In the genomic region with DNA sequence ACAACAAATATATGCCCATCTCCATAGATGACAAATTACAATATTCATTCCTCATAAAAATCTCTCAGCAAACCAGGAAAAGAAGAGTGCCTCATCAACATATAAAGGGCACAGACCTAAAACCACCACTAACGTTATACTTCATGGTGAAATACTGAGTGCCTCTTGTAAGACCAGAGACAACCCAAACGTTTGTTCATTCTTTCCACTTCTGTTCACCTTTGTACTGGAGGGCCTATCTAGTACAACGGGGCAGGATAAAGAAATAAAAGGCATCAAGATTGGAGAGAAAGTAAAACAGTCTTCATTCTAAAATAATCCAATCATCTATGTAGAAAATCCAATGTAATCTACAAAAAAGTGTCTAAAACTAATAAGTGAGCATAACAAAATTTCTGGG, we compare ENCODE assay signal across 12 cellular contexts.
A peak's percentile ranks its signal among the peaks of the same experiment; 100 is the strongest.
DNase-seq lines count a peak whose midpoint lies in the region; ATAC-seq and TF ChIP-seq lines count a peak whose summit lies in the region.
"Had no signal": no experiment of that assay in that cellular context is flagged by ENCODE, and none has a peak within 500 bp of the region (broad histone marks: within the 10 kb centered on the region; RNA-seq: fewer than 3 reads in every experiment).

No MANE protein-coding gene starts in this region.

- H3K4me3 Mint-ChIP-seq in activated naive CD8-positive, alpha-beta T cell treated with anti-CD3 and anti-CD28 coated beads, Interleukin-2, amount 50 U/mL, for 24 hours, result no peak overlapping the region
- H3K4me3 Mint-ChIP-seq in nephron progenitor cell, result no peak overlapping the region

- H3K4me1 Mint-ChIP-seq in activated naive CD8-positive, alpha-beta T cell treated with anti-CD3 and anti-CD28 coated beads, Interleukin-2, amount 50 U/mL, for 24 hours, result peaks cover 32% of the 10 kb centered on the region
- H3K4me1 Mint-ChIP-seq in nephron progenitor cell, result peaks cover 12% of the 10 kb centered on the region

- H3K36me3 Mint-ChIP-seq in activated naive CD8-positive, alpha-beta T cell treated with anti-CD3 and anti-CD28 coated beads, Interleukin-2, amount 50 U/mL, for 24 hours (ENCODE audit: low read depth), result peaks cover 68% of the 10 kb centered on the region
- peaks cover 95% of the 10 kb centered on the region for H3K36me3 Mint-ChIP-seq in nephron progenitor cell (ENCODE audit: low read depth)

- no peaks in the 10 kb centered on the region for H3K27me3 Mint-ChIP-seq in activated naive CD8-positive, alpha-beta T cell treated with anti-CD3 and anti-CD28 coated beads, Interleukin-2, amount 50 U/mL, for 24 hours
- H3K27me3 Mint-ChIP-seq in nephron progenitor cell (ENCODE audit: low read depth, poor library complexity), result peaks cover 6% of the 10 kb centered on the region

- H3K27ac ChIP-seq in substantia nigra (ENCODE audit: low read depth, low read length, poor library complexity, severe bottlenecking), result no peak overlapping the region
- H3K27ac ChIP-seq: brain microvascular endothelial cell had no signal

- ATAC-seq in GM18505 (IDR thresholded peaks at IDR 0.05; ENCODE audit: unreplicated experiment) (peak; percentile 28), GM19455 (IDR thresholded peaks at IDR 0.05; ENCODE audit: unreplicated experiment) (peak; percentile 13), HG03159 (IDR thresholded peaks at IDR 0.05; ENCODE audit: unreplicated experiment) (peak; percentile 18)
- peak; percentile 76 for ATAC-seq in activated naive CD8-positive, alpha-beta T cell treated with anti-CD3 and anti-CD28 coated beads, Interleukin-2, amount 50 U/mL, for 24 hours

- no peak for TF ChIP-seq CTCF in nephron progenitor cell (IDR thresholded peaks at IDR 0.05)

- H3K9me3 Mint-ChIP-seq in activated naive CD8-positive, alpha-beta T cell treated with anti-CD3 and anti-CD28 coated beads, Interleukin-2, amount 50 U/mL, for 24 hours, result peaks cover 14% of the 10 kb centered on the region
- peaks cover 43% of the 10 kb centered on the region for H3K9me3 Mint-ChIP-seq in nephron progenitor cell

- peak overlapping the region; percentile 20 for H3K27ac Mint-ChIP-seq in activated naive CD8-positive, alpha-beta T cell treated with anti-CD3 and anti-CD28 coated beads, Interleukin-2, amount 50 U/mL, for 24 hours
- H3K27ac Mint-ChIP-seq in nephron progenitor cell, result no peak overlapping the region

- no peak for TF ChIP-seq POLR2A in GM18505 (IDR thresholded peaks at IDR 0.05; ENCODE audit: borderline replicate concordance, extremely low read depth, insufficient read depth, insufficient read length)

- no peak for DNase-seq in activated naive CD8-positive, alpha-beta T cell treated with anti-CD3 and anti-CD28 coated beads, Interleukin-2, amount 50 U/mL, for 24 hours
- no peak for DNase-seq in CD1c-positive myeloid dendritic cell (ENCODE audit: extremely low spot score)
- DNase-seq in nephron progenitor cell, result no peak
- DNase-seq in NCI-H1417 treated with DMSO at 0.1 percent for 48 hours (lab: John Stamatoyannopoulos, UW), result no peak
- no peak for DNase-seq in substantia nigra (lab: John Stamatoyannopoulos, UW)
- DNase-seq: activated CD8-positive, alpha-beta memory T cell treated with anti-CD3 and anti-CD28 coated beads for 24 hours; brain microvascular endothelial cell; NCI-H510A treated with DMSO at 0.1 percent for 48 hours; posterior cingulate gyrus had no signal

Comparison
In these comparisons a context has a peak if more than half of its experiments do, and no peak if none do; other contexts are left out.
1. ATAC-seq: peak in every context shown above with its lines; median percentile 76 in activated naive CD8-positive, alpha-beta T cell treated with anti-CD3 and anti-CD28 coated beads, Interleukin-2, amount 50 U/mL, for 24 hours; 28 in GM18505; 18 in HG03159; 13 in GM19455.